13 cellular contexts compared by ENCODE assay signal in genomic region chr3:149247025-149247710, GRCh38. TPM values are rescaled to one million over a fixed set of nuclear protein-coding genes. Genes with fewer than 3 reads are reported as not detected.
DNase-seq lines count a peak whose midpoint lies in the region; ATAC-seq and TF ChIP-seq lines count a peak whose summit lies in the region.
"Had no signal": no experiment of that assay in that cellular context is flagged by ENCODE, and none has a peak within 500 bp of the region (broad histone marks: within the 10 kb centered on the region; RNA-seq: fewer than 3 reads in every experiment).

No MANE protein-coding gene starts in this region.

- 0 out of 2 replicates have a peak overlapping the region, but pooled peaks have one; percentile 19 for H3K27ac ChIP-seq in GM23248
- peak overlapping the region; percentile 57 for H3K27ac ChIP-seq in PC-9

- no peaks in the 10 kb centered on the region for H4K20me1 ChIP-seq in GM23248 (ENCODE audit: insufficient read depth)
- H4K20me1 ChIP-seq in PC-9 (ENCODE audit: insufficient read depth) = no peaks in the 10 kb centered on the region

- DNase-seq in GM23248 = peak; percentile 66
- DNase-seq in PC-9 = peak in 1 of 2 experiments; percentile 70
- DNase-seq in fibroblast of gingiva (ENCODE audit: low read depth) = peak; percentile 57
- DNase-seq: activated CD4-positive, alpha-beta T cell treated with anti-CD3 and anti-CD28 coated beads, Interleukin-2, amount 10 ng/mL, durations not matched to agents 7 days and 5 days; activated naive CD4-positive, alpha-beta T cell treated with Interleukin-2 at 50 U/mL for 16 hours; DMS 273 treated with DMSO at 0.1 percent for 48 hours; effector CD4-positive, alpha-beta T cell; NCI-H226 had no signal

- H3K9me2 ChIP-seq in GM23248 (ENCODE audit: insufficient read depth) (no peaks in the 10 kb centered on the region), PC-9 (ENCODE audit: insufficient read depth) (no peaks in the 10 kb centered on the region)

- H3K4me3 ChIP-seq in GM23248 (no peak overlapping the region), PC-9 (no peak overlapping the region), skeletal muscle satellite cell (ENCODE audit: low read length) (peak overlapping the region; percentile 32)

- H3K9me3 ChIP-seq in GM23248 (ENCODE audit: low read depth) = no peaks in the 10 kb centered on the region
- H3K9me3 ChIP-seq in PC-9 (ENCODE audit: insufficient read depth, low read depth) = no peaks in the 10 kb centered on the region
- H3K9me3 ChIP-seq in skeletal muscle satellite cell (replicated peaks; ENCODE audit: low read length) = no peaks in the 10 kb centered on the region

- whole genome bisulfite sequencing in GM23248 (ENCODE audit: low coverage in 1 of 2, low lambda C conversion rate in 2 of 2, missing lambda C conversion rate in 2 of 2), 2 experiments = 49 to 56% methylated on average over 6 of the region's 6 CpGs

- peaks cover 34% of the 10 kb centered on the region for H3K4me1 ChIP-seq in GM23248 (ENCODE audit: insufficient read depth)
- H3K4me1 ChIP-seq in PC-9 (replicated peaks; ENCODE audit: insufficient read depth) = peaks cover 23% of the 10 kb centered on the region
- H3K4me1 ChIP-seq in skeletal muscle satellite cell (ENCODE audit: control insufficient read depth, insufficient read depth, low read length) = peaks cover 34% of the 10 kb centered on the region

- H3K79me2 ChIP-seq in GM23248 (ENCODE audit: insufficient read depth) (no peaks in the 10 kb centered on the region), PC-9 (ENCODE audit: low read depth) (no peaks in the 10 kb centered on the region)

- ATAC-seq in GM19452 (IDR thresholded peaks at IDR 0.05; ENCODE audit: unreplicated experiment) (no peak), GM18909 (IDR thresholded peaks at IDR 0.05; ENCODE audit: poor library complexity, unreplicated experiment) (no peak), GM21717 (IDR thresholded peaks at IDR 0.05; ENCODE audit: unreplicated experiment) (no peak)
- ATAC-seq: natural killer cell treated with Interleukin-12 subunit alpha and Interleukin-12 subunit beta and Interleukin-15 and Interleukin-18, amount 100 ng/mL, for 72 hours had no signal

- H3K9ac ChIP-seq in GM23248 (no peak overlapping the region; the same call in 1 of the 2 replicates), skeletal muscle satellite cell (ENCODE audit: low read depth, low read length) (no peak overlapping the region)

- in situ Hi-C loops in GM23248 (cut with MboI) = no loop called here

- H3F3A ChIP-seq in GM23248 (ENCODE audit: insufficient read depth) (peaks cover 33% of the 10 kb centered on the region), PC-9 (ENCODE audit: insufficient read depth, low read depth) (peaks cover 4% of the 10 kb centered on the region; the same call in 1 of the 2 replicates)

- H3K4me2 ChIP-seq in GM23248 (ENCODE audit: unreplicated experiment) (peak overlapping the region; percentile 93), PC-9 (peak overlapping the region; percentile 48; the same call in 1 of the 2 replicates), skeletal muscle satellite cell (ENCODE audit: low read length) (peak overlapping the region; percentile 55)

- TF ChIP-seq CTCF in PC-9 (conservative IDR thresholded peaks at IDR 0.05) = no peak

- POLR2A ChIA-PET in PC-9 (lab: Charles Lee; ENCODE audit: unreplicated experiment) = no interaction called here

- CTCF ChIA-PET in PC-9 (lab: Charles Lee) = interaction anchor here (0.7 kb wide), 1 partner anchor 296 kb away, joined by 5 read pairs; no protein-coding TSS in a partner anchor

- H3K27me3 ChIP-seq in GM23248 (replicated peaks; ENCODE audit: insufficient read depth) = no peaks in the 10 kb centered on the region
- H3K27me3 ChIP-seq in PC-9 (ENCODE audit: insufficient read depth, low read depth) = no peaks in the 10 kb centered on the region
- H3K27me3 ChIP-seq in skeletal muscle satellite cell (ENCODE audit: control insufficient read depth, insufficient read depth, low read length) = no peaks in the 10 kb centered on the region

- H2AFZ ChIP-seq in GM23248 (no peak overlapping the region), PC-9 (no peak overlapping the region)

- intact Hi-C loops in PC-9 (cut with micrococcal nuclease; ENCODE audit: unreplicated experiment) = no loop called here

- BruUV-seq in PC-9 (replicated peaks; lab: Mats Ljungman, UMichigan) = no TSS peak

- no peaks in the 10 kb centered on the region for H3K36me3 ChIP-seq in GM23248 (ENCODE audit: low read depth)
- no peaks in the 10 kb centered on the region for H3K36me3 ChIP-seq in PC-9 (ENCODE audit: low read depth)
- H3K36me3 ChIP-seq in skeletal muscle satellite cell (ENCODE audit: insufficient read depth, low read length) = no peaks in the 10 kb centered on the region

RNA-seq across cellular contexts. Expression of gene CP, which starts 25.5 kb away (rescaled TPM):
- 0.51 TPM in 1 of 2 replicates, not detected in the other for total RNA-seq in GM23248 (2014; rRNA removed; shearing (Covaris generic))
- polyA plus RNA-seq in GM23248 (2016; fragmentation: Nextera tagmentation; extraction: Ambion mirVana) = not detected in 2 replicates
- total RNA-seq in PC-9 (2021) = 0.28 TPM in 1 of 2 replicates, not detected in the other
- total RNA-seq in skeletal muscle satellite cell (2012; rRNA removed) = under 0.01 TPM in 1 of 2 replicates, not detected in the other
- total RNA-seq: activated CD4-positive, alpha-beta T cell treated with anti-CD3 and anti-CD28 coated beads, Interleukin-2, amount 10 ng/mL, durations not matched to agents 7 days and 5 days; natural killer cell treated with Interleukin-12 subunit alpha and Interleukin-12 subunit beta and Interleukin-15 and Interleukin-18, amount 100 ng/mL, for 72 hours had no signal
